9 cellular contexts compared by ENCODE assay signal in genomic region chr1:153494976-153495535, GRCh38. TPM values are rescaled to one million over a fixed set of nuclear protein-coding genes. Genes with fewer than 3 reads are reported as not detected.
DNase-seq lines count a peak whose midpoint lies in the region; ATAC-seq, FAIRE-seq and TF ChIP-seq lines count a peak whose summit lies in the region.
"Had no signal": no experiment of that assay in that cellular context is flagged by ENCODE, and none has a peak within 500 bp of the region (broad histone marks: within the 10 kb centered on the region; RNA-seq: fewer than 3 reads in every experiment).

No MANE protein-coding gene starts in this region.

- no peak for ATAC-seq in GM18867 (IDR thresholded peaks at IDR 0.05; ENCODE audit: unreplicated experiment)

- peak; percentile 19 for DNase-seq in DMS79 (lab: John Stamatoyannopoulos, UW)
- DNase-seq in NB4 (ENCODE audit: low read depth), result peak; percentile 75
- peak; percentile 49 to 83 for DNase-seq in SJSA1 (ENCODE audit: low read depth in 1 of 2, low spot score in 2 of 2)
- peak; percentile 62 for DNase-seq in activated gamma-delta T cell treated with anti-CD3 and anti-CD28 coated beads, Interleukin-2, amount 50 U/mL, for 16 hours (ENCODE audit: low read depth)
- DNase-seq in glomerular visceral epithelial cell (ENCODE audit: extremely low spot score), result peak; percentile 64
- DNase-seq in posterior cingulate gyrus, result peak in 8 of 10 donors; percentile 46 to 93 (median 74)
- DNase-seq in urothelium cell line (ENCODE audit: low spot score), result peak; percentile 61

- FAIRE-seq in urothelium cell line (lab: Jason Lieb, UNC), result peak; percentile 20

- no peak overlapping the region for H3K27ac ChIP-seq in SJSA1

- intact Hi-C loops in posterior cingulate gyrus (cut with DNase I), result loop anchor here (1.0 kb wide), 1 partner anchor 143 kb away; no protein-coding TSS in a partner anchor

- peaks cover 27% of the 10 kb centered on the region for H3K27me3 ChIP-seq in SJSA1 (replicated peaks)

- no peaks in the 10 kb centered on the region for H3K36me3 ChIP-seq in SJSA1

- TF ChIP-seq CTCF in NB4 (IDR thresholded peaks at IDR 0.05; ENCODE audit: low read depth, low read length), result peak; percentile 78

- H3K9me3 ChIP-seq in SJSA1 (replicated peaks), result no peaks in the 10 kb centered on the region

- H3K4me3 ChIP-seq in NB4 (ENCODE audit: low read depth, low read length), result no peak overlapping the region
- no peak overlapping the region for H3K4me3 ChIP-seq in SJSA1

- H3K4me1 ChIP-seq in SJSA1 (replicated peaks), result no peaks in the 10 kb centered on the region

- no peak for TF ChIP-seq POLR2A in NB4 (IDR thresholded peaks at IDR 0.05; ENCODE audit: extremely low read depth, insufficient read length)

RNA-seq across cellular contexts. Expression of gene S100A7, which starts 34.6 kb away (rescaled TPM):
- total RNA-seq in SJSA1 (2014; rRNA removed; shearing (Covaris generic)), result not detected in 2 replicates
- total RNA-seq: T-helper 2 cell treated with Interferon-gamma antibody and Interleukin-4, amounts not matched to agents 100 ng/mL and 5 ng/mL, for 36 hours had no signal

RNA-seq across cellular contexts. Expression of gene S100A6, which starts 40.7 kb away (rescaled TPM):
- 609 and 771 TPM in 2 replicates for total RNA-seq in SJSA1 (2014; rRNA removed; shearing (Covaris generic))

RNA-seq across cellular contexts. Expression of gene S100A5, which starts 45.7 kb away (rescaled TPM):
- not detected in 2 replicates for total RNA-seq in SJSA1 (2014; rRNA removed; shearing (Covaris generic))

RNA-seq across cellular contexts. Expression of gene S100A4, which starts 50.5 kb away (rescaled TPM):
- 5.0 and 9.5 TPM in 2 replicates for total RNA-seq in SJSA1 (2014; rRNA removed; shearing (Covaris generic))

RNA-seq across cellular contexts. Expression of gene S100A3, which starts 54.0 kb away (rescaled TPM):
- total RNA-seq in SJSA1 (2014; rRNA removed; shearing (Covaris generic)), result 0.31 and 2.9 TPM in 2 replicates
- total RNA-seq: T-helper 2 cell treated with Interferon-gamma antibody and Interleukin-4, amounts not matched to agents 100 ng/mL and 5 ng/mL, for 36 hours had no signal

Comparison
In these comparisons a context has a peak if more than half of its experiments do, and no peak if none do; other contexts are left out.
1. DNase-seq: peak in every context shown above with its lines; median percentile 75 in NB4; 74 in posterior cingulate gyrus; 66 in SJSA1; 64 in glomerular visceral epithelial cell; 62 in activated gamma-delta T cell treated with anti-CD3 and anti-CD28 coated beads, Interleukin-2, amount 50 U/mL, for 16 hours; 61 in urothelium cell line; 19 in DMS79.